23 cellular contexts compared by ENCODE assay signal in genomic region chrX:96688789-96689188, GRCh38. TPM values are rescaled to one million over a fixed set of nuclear protein-coding genes. Genes with fewer than 3 reads are reported as not detected.
DNase-seq lines count a peak whose midpoint lies in the region; ATAC-seq, FAIRE-seq and TF ChIP-seq lines count a peak whose summit lies in the region.
"Had no signal": no experiment of that assay in that cellular context is flagged by ENCODE, and none has a peak within 500 bp of the region (broad histone marks: within the 10 kb centered on the region; RNA-seq: fewer than 3 reads in every experiment).

No MANE protein-coding gene starts in this region.

- peak; percentile 87 for FAIRE-seq in D721Med (lab: Jason Lieb, UNC)
- FAIRE-seq: RCC 7860 had no signal

- TF ChIP-seq CTCF in D721Med (IDR thresholded peaks at IDR 0.05; ENCODE audit: insufficient read depth, missing control alignments) (no peak), H9 (conservative IDR thresholded peaks at IDR 0.05) (no peak), WTC11 (IDR thresholded peaks at IDR 0.05) (no peak), tibial artery (IDR thresholded peaks at IDR 0.05) (no peak)

- no peak overlapping the region for H2AFZ ChIP-seq in H9 (ENCODE audit: low read length)

- H3K56ac ChIP-seq in H9 (ENCODE audit: insufficient read length, low read depth, low read length) = no peak overlapping the region

- no peak overlapping the region for H2BK120ac ChIP-seq in H9 (ENCODE audit: low read depth, low read length, poor library complexity, severe bottlenecking)

- peaks cover 17% of the 10 kb centered on the region for H3K27me3 Mint-ChIP-seq in H9 (ENCODE audit: low read depth)
- no peaks in the 10 kb centered on the region; the same call in none of the 2 replicates for H3K27me3 Mint-ChIP-seq in WTC11 (ENCODE audit: low read depth)
- H3K27me3 Mint-ChIP-seq: B cell had no signal

- H2AK5ac ChIP-seq in H9 (ENCODE audit: insufficient read length, low read length) = no peak overlapping the region

- H3K9me3 ChIP-seq in H9 (ENCODE audit: control insufficient read depth, low read depth, low read length) = no peaks in the 10 kb centered on the region
- no peaks in the 10 kb centered on the region for H3K9me3 ChIP-seq in iPS-18a (ENCODE audit: control insufficient read depth, low read depth, low read length)
- no peaks in the 10 kb centered on the region for H3K9me3 ChIP-seq in tibial artery
- H3K9me3 ChIP-seq: A549, HAP-1, SJCRH30 had no signal

- peak overlapping the region; percentile 39 for H3K4me2 ChIP-seq in H9 (ENCODE audit: insufficient read depth, insufficient read length, low read length)
- H3K4me2 ChIP-seq: A549, KMS-11 had no signal

- H3K27ac Mint-ChIP-seq in H9 = peak overlapping the region in 2 of 3 experiments; percentile 73 to 89; a peak in 4 of 7 replicates
- no peak overlapping the region for H3K27ac Mint-ChIP-seq in WTC11
- H3K27ac Mint-ChIP-seq: B cell had no signal

- H2BK20ac ChIP-seq in H9 (ENCODE audit: low read depth, low read length, poor library complexity, severe bottlenecking) = no peak overlapping the region

- H3K4me3 Mint-ChIP-seq in H9 (peak overlapping the region; percentile 1 to 60; a peak in 2 of 5 replicates), WTC11 (peak overlapping the region; percentile 39; the same call in 1 of the 2 replicates)
- H3K4me3 Mint-ChIP-seq: B cell, CD14-positive monocyte had no signal

- no peak overlapping the region for H3T11ph ChIP-seq in H9 (ENCODE audit: low read length)

- DNase-seq in D721Med (ENCODE audit: insufficient read length, low spot score) = no peak
- DNase-seq in H9 = no peak
- DNase-seq in WTC11 (ENCODE audit: low spot score) = no peak
- no peak for DNase-seq in tibial artery
- no peak for DNase-seq in activated T-cell treated with anti-CD3 and anti-CD28 coated beads, Interleukin-2, amount 50 U/mL, for 48 hours
- DNase-seq in G401 (ENCODE audit: low spot score) = no peak
- DNase-seq in NCI-H2227 (lab: John Stamatoyannopoulos, UW; ENCODE audit: unreplicated experiment) = no peak
- DNase-seq: DMS79, IMR-90, NCI-H1105, NCI-H2029 treated with DMSO at 0.1 percent for 48 hours, NCI-H345, NCI-H774, OCI-M1, SJCRH30 had no signal

- peaks cover 0 to 3% (median 0%) of the 10 kb centered on the region in 3 experiments; a peak in 2 of 7 replicates for H3K36me3 Mint-ChIP-seq in H9 (ENCODE audit: insufficient read depth in 1 of 3, low read depth in 3 of 3)
- H3K36me3 Mint-ChIP-seq in WTC11 = no peaks in the 10 kb centered on the region

- H3K9me3 Mint-ChIP-seq in H9 (no peaks in the 10 kb centered on the region), WTC11 (no peaks in the 10 kb centered on the region)

- H3K36me3 ChIP-seq in iPS-18a (ENCODE audit: control insufficient read depth, low read depth, low read length) (no peaks in the 10 kb centered on the region), tibial artery (no peaks in the 10 kb centered on the region)
- H3K36me3 ChIP-seq: HAP-1, SJCRH30 had no signal

- H2BK12ac ChIP-seq in H9 (ENCODE audit: insufficient read length, low read depth, low read length) = no peak overlapping the region

- H3K27me3 ChIP-seq in H9 (ENCODE audit: insufficient read depth, low read length) = no peaks in the 10 kb centered on the region; the same call in 1 of the 2 replicates
- peaks cover 12% of the 10 kb centered on the region for H3K27me3 ChIP-seq in iPS-18a (ENCODE audit: control insufficient read depth, insufficient read depth, low read length)
- H3K27me3 ChIP-seq in tibial artery = no peaks in the 10 kb centered on the region
- H3K27me3 ChIP-seq: SJCRH30 had no signal

- H2BK5ac ChIP-seq in H9 (ENCODE audit: insufficient read length, low read length) = no peak overlapping the region

- H3K23ac ChIP-seq in H9 (ENCODE audit: insufficient read length, low read depth, low read length) = no peak overlapping the region

- H3K14ac ChIP-seq in H9 (ENCODE audit: insufficient read depth, low read length) = no peak overlapping the region

- H3K27ac ChIP-seq in H9 (ENCODE audit: insufficient read length, low read depth, low read length) (no peak overlapping the region), iPS-18a (ENCODE audit: low read length) (no peak overlapping the region), tibial artery (no peak overlapping the region)
- H3K27ac ChIP-seq: A549, HL-60, KMS-11, SJCRH30 had no signal

- peak overlapping the region; percentile 8 for H3K4me3 ChIP-seq in iPS-18a (ENCODE audit: low read length)
- no peak overlapping the region for H3K4me3 ChIP-seq in tibial artery
- H3K4me3 ChIP-seq: A549, HAP-1, SJCRH30 had no signal

- H4K5ac ChIP-seq in H9 (ENCODE audit: insufficient read length, low read depth, low read length) = no peak overlapping the region

- peaks cover 7% of the 10 kb centered on the region for H3K23me2 ChIP-seq in H9 (ENCODE audit: insufficient read length, low read depth, low read length, poor library complexity, severe bottlenecking)

- no peak overlapping the region for H2BK15ac ChIP-seq in H9 (ENCODE audit: low read depth, low read length)

- peaks cover 4% of the 10 kb centered on the region; the same call in 1 of the 2 replicates for H3K4me1 ChIP-seq in H9 (ENCODE audit: insufficient read depth, low read length)
- H3K4me1 ChIP-seq in iPS-18a (ENCODE audit: control insufficient read depth, low read depth, low read length) = peaks cover 55% of the 10 kb centered on the region
- H3K4me1 ChIP-seq in tibial artery = peaks cover 0 to 51% (median 0%) of the 10 kb centered on the region in 4 donors

- no CpG with 5 or more reads among the region's 4 CpGs for WGBS in H9 (ENCODE audit: extremely low coverage, insufficient read length, low lambda C conversion rate)

- no peaks in the 10 kb centered on the region for H3K79me2 ChIP-seq in H9 (ENCODE audit: insufficient read depth, low read length)

- CTCF ChIA-PET in WTC11 (lab: Charles Lee) = no interaction called here

- no peak overlapping the region for H3K18ac ChIP-seq in H9 (ENCODE audit: insufficient read length, low read depth, low read length)

- no peak overlapping the region for H4K8ac ChIP-seq in H9 (replicated peaks; ENCODE audit: insufficient read length, low read depth, low read length)

- ATAC-seq in WTC11 = no peak
- ATAC-seq: A549 had no signal

- H3K9ac ChIP-seq in H9 (ENCODE audit: extremely low read depth, insufficient read length, low read length) (no peak overlapping the region), iPS-18a (ENCODE audit: low read length) (no peak overlapping the region)
- H3K9ac ChIP-seq: KMS-11 had no signal

- H4K91ac ChIP-seq in H9 (ENCODE audit: insufficient read length, low read depth, low read length) = no peak overlapping the region

- H3K79me1 ChIP-seq in H9 (ENCODE audit: insufficient read depth, low read depth, low read length, poor library complexity, severe bottlenecking) = no peaks in the 10 kb centered on the region

- H3K4me1 Mint-ChIP-seq in H9 (peaks cover 59 to 81% of the 10 kb centered on the region in 2 experiments), WTC11 (peaks cover 42% of the 10 kb centered on the region)

- no peaks in the 10 kb centered on the region for H4K20me1 ChIP-seq in H9 (ENCODE audit: control insufficient read depth, insufficient read depth, insufficient read length)

- no peak overlapping the region for H3K4ac ChIP-seq in H9 (ENCODE audit: low read depth, low read length)

- intact Hi-C loops in tibial artery (cut with DNase I; ENCODE audit: low total_unique reads) = no loop called here

- in situ Hi-C loops in G401 (cut with HindIII; ENCODE audit: low sequenced_read_pairs) = no loop called here

- POLR2A ChIA-PET in WTC11 (lab: Charles Lee) = no interaction called here

TF ChIP-seq in WTC11, 78 proteins besides CTCF, POLR2A, EP300 and RAD21:
- TF ChIP-seq PRRX2 (CRISPR knock-in tag; IDR thresholded peaks at IDR 0.05) (no peak), MAX (CRISPR knock-in tag; IDR thresholded peaks at IDR 0.05) (no peak), E2F5 (CRISPR knock-in tag; IDR thresholded peaks at IDR 0.05) (no peak)
TF ChIP-seq in WTC11: peak in this region for 0.

RNA-seq across cellular contexts. Expression of gene DIAPH2, which starts 4.1 kb away (rescaled TPM):
- 45.1 and 45.4 TPM in 2 replicates for total RNA-seq in H9 (2021)
- 14.9 to 15.9 TPM (median 15.4 TPM) in 3 replicates for total RNA-seq in WTC11 (2021)
- total RNA-seq in G401 (2014; rRNA removed; shearing (Covaris generic)) = 5.4 and 9.9 TPM in 2 replicates
